Comparison of ENCODE assay signal across 25 cellular contexts in genomic region chr6:10381830-10382208, GRCh38. TPM values are rescaled to one million over a fixed set of nuclear protein-coding genes. Genes with fewer than 3 reads are reported as not detected.
DNase-seq lines count a peak whose midpoint lies in the region; ATAC-seq and TF ChIP-seq lines count a peak whose summit lies in the region.
"Had no signal": no experiment of that assay in that cellular context is flagged by ENCODE, and none has a peak within 500 bp of the region (broad histone marks: within the 10 kb centered on the region; RNA-seq: fewer than 3 reads in every experiment).

No MANE protein-coding gene starts in this region.

- no peaks in the 10 kb centered on the region for H3K9me2 ChIP-seq in hepatocyte (replicated peaks; ENCODE audit: insufficient read depth)

- no peak overlapping the region for H2BK120ac ChIP-seq in neuronal stem cell (ENCODE audit: low read depth, low read length)

- WGBS in hepatocyte (ENCODE audit: low lambda C conversion rate, missing lambda C conversion rate) = 39% methylated on average over 26 of the region's 26 CpGs
- WGBS in neuronal stem cell (ENCODE audit: extremely low coverage in 2 of 2, insufficient read length in 2 of 2, insufficient replicate concordance in 1 of 2), 2 donors = no CpG with 5 or more reads among the region's 26 CpGs

- no peak overlapping the region for H4K8ac ChIP-seq in neuronal stem cell (ENCODE audit: low read depth, low read length)

- peak overlapping the region; percentile 34 for H2BK15ac ChIP-seq in neuronal stem cell (ENCODE audit: low read length)

- H3K4me2 ChIP-seq in hepatocyte = peak overlapping the region; percentile 54
- peak overlapping the region; percentile 56 for H3K4me2 ChIP-seq in neuronal stem cell (ENCODE audit: insufficient read depth, low read length, poor library complexity, severe bottlenecking)

- H2BK5ac ChIP-seq in neuronal stem cell (ENCODE audit: low read length) = no peak overlapping the region

- H3K14ac ChIP-seq in neuronal stem cell (ENCODE audit: low read length) = no peak overlapping the region

- TF ChIP-seq CTCF in hepatocyte (IDR thresholded peaks at IDR 0.05; ENCODE audit: poor library complexity) = no peak

- no peak overlapping the region for H3K27ac ChIP-seq in HUES6 (ENCODE audit: low read depth, low read length)
- H3K27ac ChIP-seq in hepatocyte = peak overlapping the region; percentile 69
- H3K27ac ChIP-seq in neuronal stem cell (replicated peaks; ENCODE audit: low read length) = no peak overlapping the region
- H3K27ac ChIP-seq: cardiac muscle cell, esophagus squamous epithelium, ovary, thyroid gland had no signal

- H3K18ac ChIP-seq in neuronal stem cell (ENCODE audit: low read length) = no peak overlapping the region

- peak; percentile 11 for ATAC-seq in GM21367 (IDR thresholded peaks at IDR 0.05; ENCODE audit: unreplicated experiment)
- ATAC-seq in GM18520 (IDR thresholded peaks at IDR 0.05; ENCODE audit: unreplicated experiment) = no peak
- ATAC-seq: activated CD4-positive, CD25-positive, alpha-beta regulatory T cell treated with anti-CD3 and anti-CD28 coated beads, Interleukin-2, amount 50 U/mL, for 24 hours; activated CD8-positive, alpha-beta T cell treated with anti-CD3 and anti-CD28 coated beads, Interleukin-2, amount 10 ng/mL, durations not matched to agents 7 days and 5 days; left cardiac atrium had no signal

- H3K23ac ChIP-seq in neuronal stem cell (ENCODE audit: low read depth, low read length, poor library complexity) = no peak overlapping the region

- no peaks in the 10 kb centered on the region for H4K20me1 ChIP-seq in hepatocyte (ENCODE audit: insufficient read depth, poor library complexity, severe bottlenecking)

- H3K4me3 ChIP-seq in HUES6 (ENCODE audit: low read depth, low read length) = peak overlapping the region; percentile 41
- H3K4me3 ChIP-seq in hepatocyte = no peak overlapping the region
- H3K4me3 ChIP-seq in neuronal stem cell (ENCODE audit: low read length in 2 of 2) = no peak overlapping the region
- H3K4me3 ChIP-seq: cardiac muscle cell, esophagus squamous epithelium, ovary, thyroid gland had no signal

- H4K91ac ChIP-seq in neuronal stem cell (ENCODE audit: low read depth, low read length, poor library complexity) = no peak overlapping the region

- no peaks in the 10 kb centered on the region for H3K79me2 ChIP-seq in hepatocyte

- H3K36me3 ChIP-seq in HUES6 (ENCODE audit: control insufficient read depth, insufficient read depth, low read length) (no peaks in the 10 kb centered on the region), hepatocyte (replicated peaks; ENCODE audit: insufficient read depth, low read depth) (no peaks in the 10 kb centered on the region), neuronal stem cell (replicated peaks in 1 of 2; ENCODE audit: control insufficient read depth in 2 of 2, insufficient read depth in 2 of 2, low read length in 2 of 2) (no peaks in the 10 kb centered on the region)
- H3K36me3 ChIP-seq: cardiac muscle cell, esophagus squamous epithelium, ovary, thyroid gland had no signal

- H3K9me3 ChIP-seq in HUES6 (ENCODE audit: control insufficient read depth, insufficient read depth, low read depth, low read length) (no peaks in the 10 kb centered on the region), hepatocyte (ENCODE audit: low read depth) (no peaks in the 10 kb centered on the region), neuronal stem cell (replicated peaks in 1 of 2; ENCODE audit: control insufficient read depth in 2 of 2, insufficient read depth in 1 of 2, low read depth in 1 of 2, low read length in 2 of 2) (peaks cover 0 to 3% of the 10 kb centered on the region in 2 donors)
- H3K9me3 ChIP-seq: esophagus squamous epithelium, ovary, thyroid gland had no signal

- peaks cover 50% of the 10 kb centered on the region for H3K4me1 ChIP-seq in HUES6 (ENCODE audit: control insufficient read depth, insufficient read depth, low read length)
- H3K4me1 ChIP-seq in hepatocyte (ENCODE audit: insufficient read depth) = peaks cover 32% of the 10 kb centered on the region
- H3K4me1 ChIP-seq in neuronal stem cell (ENCODE audit: control insufficient read depth in 2 of 2, insufficient read depth in 1 of 2, low read depth in 1 of 2, low read length in 2 of 2) = peaks cover 0 to 8% of the 10 kb centered on the region in 2 donors

- H3K4ac ChIP-seq in neuronal stem cell (ENCODE audit: low read length) = no peak overlapping the region

- H2BK12ac ChIP-seq in neuronal stem cell (ENCODE audit: low read length) = no peak overlapping the region

- no peak overlapping the region for H2AFZ ChIP-seq in hepatocyte
- peak overlapping the region; percentile 59 for H2AFZ ChIP-seq in neuronal stem cell (ENCODE audit: low read length)

- DNase-seq in hepatocyte (ENCODE audit: low spot score) (no peak), neuronal stem cell (ENCODE audit: low spot score) (no peak), kidney tubule cell (ENCODE audit: low spot score) (no peak)
- DNase-seq in activated CD4-positive, alpha-beta T cell treated with anti-CD3 and anti-CD28 coated beads, Interleukin-2, amount 50 U/mL, for 48 hours = no peak
- DNase-seq: activated CD8-positive, alpha-beta T cell treated with anti-CD3 and anti-CD28 coated beads, Interleukin-2, amount 10 ng/mL, durations not matched to agents 7 days and 5 days; activated T-cell treated with anti-CD3 and anti-CD28 coated beads, Interleukin-2, amount 50 U/mL, for 1 hour; amygdala; CD4-positive, CD25-positive, alpha-beta regulatory T cell; EL; esophagus squamous epithelium; Kasumi-1; left cardiac atrium; MV-4-11; NCI-H510A treated with DMSO at 0.1 percent for 48 hours; ovary; SHP77 treated with DMSO at 0.1 percent for 48 hours; stimulated activated CD4-positive, alpha-beta T cell treated with anti-CD3 and anti-CD28 coated beads, Interleukin-12 subunit alpha, Interleukin-12 subunit beta, amount 100 ng/mL, for 4 hours; stimulated activated CD4-positive, alpha-beta T cell treated with anti-CD3 and anti-CD28 coated beads, Interleukin-4, amount 100 ng/mL, for 24 hours; thyroid gland had no signal

- H3K27me3 ChIP-seq in HUES6 (ENCODE audit: control insufficient read depth, insufficient read depth, low read length) (peaks cover 88% of the 10 kb centered on the region), hepatocyte (peaks cover 73% of the 10 kb centered on the region), neuronal stem cell (ENCODE audit: control insufficient read depth in 3 of 3, insufficient read depth in 3 of 3, low read depth in 1 of 3, low read length in 3 of 3) (peaks cover 25 to 70% (median 62%) of the 10 kb centered on the region in 3 experiments)
- H3K27me3 ChIP-seq: ovary had no signal

- H3K79me1 ChIP-seq in neuronal stem cell (ENCODE audit: low read depth, low read length) = no peaks in the 10 kb centered on the region

- H3K9ac ChIP-seq in HUES6 (ENCODE audit: low read length) = no peak overlapping the region
- no peak overlapping the region for H3K9ac ChIP-seq in neuronal stem cell (ENCODE audit: low read depth, low read length, poor library complexity)

- H2AK5ac ChIP-seq in neuronal stem cell (ENCODE audit: low read depth, low read length) = no peak overlapping the region

RNA-seq across cellular contexts. Expression of gene TFAP2A, which starts 33.1 kb away (rescaled TPM):
- 6.2 TPM in 2 replicates for total RNA-seq in hepatocyte
- polyA plus RNA-seq in hepatocyte = 14.9 and 17.5 TPM in 2 replicates
- 0.53 TPM for polyA plus RNA-seq in neuronal stem cell (2013, experiment 1 of 2)
- polyA plus RNA-seq in neuronal stem cell (2013, experiment 2 of 2) = 0.54 TPM
- total RNA-seq: activated CD8-positive, alpha-beta T cell treated with anti-CD3 and anti-CD28 coated beads, Interleukin-2, amount 10 ng/mL, durations not matched to agents 7 days and 5 days; cardiac muscle cell; CD4-positive, CD25-positive, alpha-beta regulatory T cell; frontal cortex had no signal
- polyA plus RNA-seq: CD4-positive, CD25-positive, alpha-beta regulatory T cell had no signal
